In genomic region chr3:126544596-126545281, GRCh38 we compare ENCODE assay signal across 16 cellular contexts. TPM values are rescaled to one million over a fixed set of nuclear protein-coding genes. Genes with fewer than 3 reads are reported as not detected.
DNase-seq lines count a peak whose midpoint lies in the region; ATAC-seq and TF ChIP-seq lines count a peak whose summit lies in the region.
"Had no signal": no experiment of that assay in that cellular context is flagged by ENCODE, and none has a peak within 500 bp of the region (broad histone marks: within the 10 kb centered on the region; RNA-seq: fewer than 3 reads in every experiment).

No MANE protein-coding gene starts in this region.

- no peaks in the 10 kb centered on the region for H3K36me3 ChIP-seq in DND-41 (ENCODE audit: insufficient read depth, low read length)
- no peaks in the 10 kb centered on the region for H3K36me3 ChIP-seq in PC-9 (ENCODE audit: low read depth)
- H3K36me3 ChIP-seq in tibial nerve, result no peaks in the 10 kb centered on the region
- H3K36me3 ChIP-seq: esophagus muscularis mucosa had no signal

- no peaks in the 10 kb centered on the region for H3K36me3 Mint-ChIP-seq in endothelial cell (ENCODE audit: low read depth, unreplicated experiment)
- H3K36me3 Mint-ChIP-seq in progenitor cell of endocrine pancreas (ENCODE audit: insufficient read depth), result peaks cover 1% of the 10 kb centered on the region
- H3K36me3 Mint-ChIP-seq in activated CD4-positive, alpha-beta T cell treated with anti-CD3 and anti-CD28 coated beads, Interleukin-2, amount 10 ng/mL, durations not matched to agents 7 days and 5 days (ENCODE audit: low read depth), result no peaks in the 10 kb centered on the region
- H3K36me3 Mint-ChIP-seq: activated naive CD4-positive, alpha-beta T cell treated with anti-CD3 and anti-CD28 coated beads, Interleukin-2, amount 50 U/mL, for 24 hours; CD8-positive, alpha-beta T cell had no signal

- DNase-seq in DND-41 (peak; percentile 2), NCI-H2171 (lab: John Stamatoyannopoulos, UW) (peak; percentile 63), endothelial cell (ENCODE audit: low spot score) (peak; percentile 1), progenitor cell of endocrine pancreas (ENCODE audit: low spot score, unreplicated experiment) (peak; percentile 7), PC-9 (no peak), tibial nerve (ENCODE audit: low spot score in 2 of 2) (no peak)
- no peak for DNase-seq in activated CD4-positive, alpha-beta T cell treated with anti-CD3 and anti-CD28 coated beads, Interleukin-2, amount 10 ng/mL, durations not matched to agents 7 days and 5 days
- DNase-seq: activated CD4-positive, alpha-beta T cell treated with anti-CD3 and anti-CD28 coated beads, Interleukin-2, amount 50 U/mL, for 48 hours; midbrain; stimulated activated naive CD8-positive, alpha-beta T cell treated with anti-CD3 and anti-CD28 coated beads, Interleukin-15, Interleukin-2, amounts not matched to agents 100 U/mL and 50 U/mL, for 24 hours had no signal

- WGBS in tibial nerve, 2 donors, result 77 to 85% methylated on average over 7 of the region's 7 CpGs

- H3K27me3 Mint-ChIP-seq in endothelial cell (ENCODE audit: unreplicated experiment) (peaks cover 5% of the 10 kb centered on the region), progenitor cell of endocrine pancreas (peaks cover 18% of the 10 kb centered on the region)
- peaks cover 7% of the 10 kb centered on the region for H3K27me3 Mint-ChIP-seq in activated CD4-positive, alpha-beta T cell treated with anti-CD3 and anti-CD28 coated beads, Interleukin-2, amount 10 ng/mL, durations not matched to agents 7 days and 5 days

- no peaks in the 10 kb centered on the region for H3K9me3 Mint-ChIP-seq in endothelial cell (ENCODE audit: unreplicated experiment)
- no peaks in the 10 kb centered on the region for H3K9me3 Mint-ChIP-seq in progenitor cell of endocrine pancreas (ENCODE audit: low read depth)
- peaks cover 7% of the 10 kb centered on the region for H3K9me3 Mint-ChIP-seq in activated CD4-positive, alpha-beta T cell treated with anti-CD3 and anti-CD28 coated beads, Interleukin-2, amount 10 ng/mL, durations not matched to agents 7 days and 5 days
- H3K9me3 Mint-ChIP-seq: activated naive CD4-positive, alpha-beta T cell treated with anti-CD3 and anti-CD28 coated beads, Interleukin-2, amount 50 U/mL, for 24 hours; CD8-positive, alpha-beta T cell; T-helper 1 cell treated with Interleukin-12 subunit alpha and Interleukin-12 subunit beta and Interleukin-4 antibody, amounts not matched to agents 30 μg/mL and 1 μg/mL, for 36 hours had no signal

- peaks cover 37% of the 10 kb centered on the region for H3K4me1 ChIP-seq in DND-41 (ENCODE audit: insufficient read depth, low read length)
- peaks cover 9% of the 10 kb centered on the region; the same call in 1 of the 2 replicates for H3K4me1 ChIP-seq in PC-9 (replicated peaks; ENCODE audit: insufficient read depth)
- peaks cover 0 to 8% (median 0%) of the 10 kb centered on the region in 4 donors for H3K4me1 ChIP-seq in tibial nerve

- H3K9me3 ChIP-seq in DND-41 (ENCODE audit: insufficient read depth, low read length, severe bottlenecking) (no peaks in the 10 kb centered on the region), PC-9 (ENCODE audit: insufficient read depth, low read depth) (no peaks in the 10 kb centered on the region), tibial nerve (peaks cover 0 to 5% (median 0%) of the 10 kb centered on the region in 4 donors)
- H3K9me3 ChIP-seq: esophagus muscularis mucosa had no signal

- TF ChIP-seq CTCF in DND-41 (IDR thresholded peaks at IDR 0.05; ENCODE audit: borderline replicate concordance, extremely low read depth, low read length, poor library complexity, severe bottlenecking), result no peak
- no peak for TF ChIP-seq CTCF in endothelial cell (IDR thresholded peaks at IDR 0.05; ENCODE audit: unreplicated experiment)
- TF ChIP-seq CTCF in progenitor cell of endocrine pancreas (IDR thresholded peaks at IDR 0.05; ENCODE audit: unreplicated experiment), result no peak
- TF ChIP-seq CTCF in PC-9 (conservative IDR thresholded peaks at IDR 0.05), result no peak
- no peak for TF ChIP-seq CTCF in tibial nerve (IDR thresholded peaks at IDR 0.05)

- H3K27ac Mint-ChIP-seq in endothelial cell (ENCODE audit: unreplicated experiment), result no peak overlapping the region
- H3K27ac Mint-ChIP-seq in progenitor cell of endocrine pancreas, result no peak overlapping the region
- H3K27ac Mint-ChIP-seq in activated CD4-positive, alpha-beta T cell treated with anti-CD3 and anti-CD28 coated beads, Interleukin-2, amount 10 ng/mL, durations not matched to agents 7 days and 5 days, result no peak overlapping the region
- H3K27ac Mint-ChIP-seq: activated naive CD4-positive, alpha-beta T cell treated with anti-CD3 and anti-CD28 coated beads, Interleukin-2, amount 50 U/mL, for 24 hours; CD8-positive, alpha-beta T cell; T-helper 1 cell treated with Interleukin-12 subunit alpha and Interleukin-12 subunit beta and Interleukin-4 antibody, amounts not matched to agents 30 μg/mL and 1 μg/mL, for 36 hours had no signal

- H3K27ac ChIP-seq in DND-41 (ENCODE audit: low read length), result peak overlapping the region; percentile 28
- no peak overlapping the region for H3K27ac ChIP-seq in PC-9
- no peak overlapping the region for H3K27ac ChIP-seq in tibial nerve
- H3K27ac ChIP-seq: esophagus muscularis mucosa had no signal

- BruUV-seq in PC-9 (replicated peaks; lab: Mats Ljungman, UMichigan), result no TSS peak

- H3K9ac ChIP-seq in DND-41 (ENCODE audit: low read depth, low read length), result no peak overlapping the region; the same call in 1 of the 2 replicates

- H3K79me2 ChIP-seq in DND-41 (ENCODE audit: insufficient read depth, low read length), result no peaks in the 10 kb centered on the region
- H3K79me2 ChIP-seq in PC-9 (ENCODE audit: low read depth), result no peaks in the 10 kb centered on the region

- no peak overlapping the region for H3K4me2 ChIP-seq in DND-41 (ENCODE audit: insufficient read depth, low read length)
- H3K4me2 ChIP-seq in PC-9, result no peak overlapping the region

- no peak for TF ChIP-seq EP300 in tibial nerve (IDR thresholded peaks at IDR 0.05)

- POLR2A ChIA-PET in PC-9 (lab: Charles Lee; ENCODE audit: unreplicated experiment), result no interaction called here
- POLR2A ChIA-PET in activated CD4-positive, alpha-beta T cell treated with anti-CD3 and anti-CD28 coated beads, Interleukin-2, amount 10 ng/mL, durations not matched to agents 7 days and 5 days (lab: Charles Lee), result no interaction called here

- H2AFZ ChIP-seq in DND-41 (ENCODE audit: low read depth, low read length) (no peak overlapping the region), PC-9 (no peak overlapping the region)

- H3F3A ChIP-seq in PC-9 (ENCODE audit: insufficient read depth, low read depth), result no peaks in the 10 kb centered on the region

- intact Hi-C loops in PC-9 (cut with micrococcal nuclease; ENCODE audit: unreplicated experiment), result no loop called here

- H3K4me3 ChIP-seq in DND-41 (ENCODE audit: low read depth in 1 of 2, low read length in 2 of 2) (no peak overlapping the region), PC-9 (no peak overlapping the region), tibial nerve (no peak overlapping the region)
- H3K4me3 ChIP-seq: esophagus muscularis mucosa, K562 had no signal

- no peak for ATAC-seq in DND-41 (ENCODE audit: insufficient read depth, low read depth)
- ATAC-seq: CD8-positive, alpha-beta T cell; K562; stimulated activated naive CD8-positive, alpha-beta T cell treated with anti-CD3 and anti-CD28 coated beads, Interleukin-15, Interleukin-2, amounts not matched to agents 100 U/mL and 50 U/mL, for 24 hours had no signal

- H3K27me3 ChIP-seq in DND-41 (ENCODE audit: insufficient read depth, low read length, poor library complexity) (no peaks in the 10 kb centered on the region), PC-9 (ENCODE audit: insufficient read depth, low read depth) (peaks cover 37% of the 10 kb centered on the region), tibial nerve (peaks cover 0 to 24% of the 10 kb centered on the region in 2 donors)

- TF ChIP-seq POLR2A in tibial nerve (IDR thresholded peaks at IDR 0.05), result no peak

- H3K4me3 Mint-ChIP-seq in endothelial cell (ENCODE audit: unreplicated experiment) (no peak overlapping the region), progenitor cell of endocrine pancreas (ENCODE audit: low read depth) (no peak overlapping the region)
- H3K4me3 Mint-ChIP-seq in activated CD4-positive, alpha-beta T cell treated with anti-CD3 and anti-CD28 coated beads, Interleukin-2, amount 10 ng/mL, durations not matched to agents 7 days and 5 days, result no peak overlapping the region
- H3K4me3 Mint-ChIP-seq: activated naive CD4-positive, alpha-beta T cell treated with anti-CD3 and anti-CD28 coated beads, Interleukin-2, amount 50 U/mL, for 24 hours; CD8-positive, alpha-beta T cell; T-helper 1 cell treated with Interleukin-12 subunit alpha and Interleukin-12 subunit beta and Interleukin-4 antibody, amounts not matched to agents 30 μg/mL and 1 μg/mL, for 36 hours had no signal

- H3K9me2 ChIP-seq in PC-9 (ENCODE audit: insufficient read depth), result no peaks in the 10 kb centered on the region

- H3K4me1 Mint-ChIP-seq in endothelial cell (ENCODE audit: unreplicated experiment) (peaks cover 5% of the 10 kb centered on the region), progenitor cell of endocrine pancreas (ENCODE audit: low read depth) (peaks cover 8% of the 10 kb centered on the region)
- peaks cover 8% of the 10 kb centered on the region for H3K4me1 Mint-ChIP-seq in activated CD4-positive, alpha-beta T cell treated with anti-CD3 and anti-CD28 coated beads, Interleukin-2, amount 10 ng/mL, durations not matched to agents 7 days and 5 days
- H3K4me1 Mint-ChIP-seq: activated naive CD4-positive, alpha-beta T cell treated with anti-CD3 and anti-CD28 coated beads, Interleukin-2, amount 50 U/mL, for 24 hours had no signal

- H4K20me1 ChIP-seq in DND-41 (ENCODE audit: insufficient read depth, low read length), result no peaks in the 10 kb centered on the region
- no peaks in the 10 kb centered on the region; the same call in 1 of the 2 replicates for H4K20me1 ChIP-seq in PC-9 (ENCODE audit: insufficient read depth)

- CTCF ChIA-PET in PC-9 (lab: Charles Lee), result no interaction called here
- CTCF ChIA-PET in activated CD4-positive, alpha-beta T cell treated with anti-CD3 and anti-CD28 coated beads, Interleukin-2, amount 10 ng/mL, durations not matched to agents 7 days and 5 days (lab: Charles Lee), result no interaction called here

RNA-seq across cellular contexts. Expression of gene C3orf22, which starts 14.0 kb away (rescaled TPM):
- total RNA-seq in endothelial cell (ENCODE audit: unreplicated experiment), result not detected
- 0.26 and 0.44 TPM in 2 replicates for total RNA-seq in progenitor cell of endocrine pancreas
- not detected in 2 replicates for total RNA-seq in PC-9 (2021)
- not detected for total RNA-seq in activated CD4-positive, alpha-beta T cell treated with anti-CD3 and anti-CD28 coated beads, Interleukin-2, amount 10 ng/mL, durations not matched to agents 7 days and 5 days
- total RNA-seq in tibial nerve, result not detected
- total RNA-seq: CD8-positive, alpha-beta T cell; esophagus muscularis mucosa; K562; pulmonary artery endothelial cell had no signal

RNA-seq across cellular contexts. Expression of gene CHST13, which starts 20.8 kb away (rescaled TPM):
- total RNA-seq in endothelial cell (ENCODE audit: unreplicated experiment) (not detected), progenitor cell of endocrine pancreas (0.36 and 0.71 TPM in 2 replicates), PC-9 (2021) (0.52 and 1.2 TPM in 2 replicates), tibial nerve (1 to 10 TPM in 3 of 4 donors, not detected in 1; 1.0 to 7.2 (median 1.1) TPM)
- not detected for total RNA-seq in activated CD4-positive, alpha-beta T cell treated with anti-CD3 and anti-CD28 coated beads, Interleukin-2, amount 10 ng/mL, durations not matched to agents 7 days and 5 days
- total RNA-seq: CD8-positive, alpha-beta T cell; K562; pulmonary artery endothelial cell had no signal

RNA-seq across cellular contexts. Expression of gene UROC1, which starts 27.2 kb away (rescaled TPM):
- total RNA-seq in endothelial cell (ENCODE audit: unreplicated experiment) (not detected), progenitor cell of endocrine pancreas (not detected in 2 replicates), PC-9 (2021) (not detected in 2 replicates), tibial nerve (not detected)
- total RNA-seq in activated CD4-positive, alpha-beta T cell treated with anti-CD3 and anti-CD28 coated beads, Interleukin-2, amount 10 ng/mL, durations not matched to agents 7 days and 5 days, result not detected
- total RNA-seq: CD8-positive, alpha-beta T cell; esophagus muscularis mucosa; K562; pulmonary artery endothelial cell had no signal

Comparison
In these comparisons a context has a peak if more than half of its experiments do, and no peak if none do; other contexts are left out.
1. DNase-seq: peak in DND-41 (single experiment), NCI-H2171 (single experiment), endothelial cell (single experiment) and progenitor cell of endocrine pancreas (single experiment); none in PC-9 (0 of 2), activated CD4-positive, alpha-beta T cell treated with anti-CD3 and anti-CD28 coated beads, Interleukin-2, amount 10 ng/mL, durations not matched to agents 7 days and 5 days (single experiment) and tibial nerve (0 of 2).